ENCODE assay signal across 23 cellular contexts in genomic region chr1:51439053-51439452, GRCh38.
"Had no signal": no experiment of that assay in that cellular context is flagged by ENCODE, and none has a peak within 500 bp of the region (broad histone marks: within the 10 kb centered on the region; RNA-seq: fewer than 3 reads in every experiment).

No MANE protein-coding gene starts in this region.

- H3K27ac Mint-ChIP-seq: activated naive CD4-positive, alpha-beta T cell treated with anti-CD3 and anti-CD28 coated beads, Interleukin-2, amount 50 U/mL, for 72 hours; activated T-cell treated with anti-CD3 and anti-CD28 coated beads, Interleukin-2, amount 50 U/mL, for 24 hours; brain; natural killer cell treated with Interleukin-12 subunit alpha and Interleukin-12 subunit beta and Interleukin-15 and Interleukin-18, amount 100 ng/mL, for 72 hours; stimulated activated naive B cell treated with anti-CD40 and anti-IgM and Interleukin-4, amounts not matched to agents 10 μg/mL and 1 μg/mL and 100 μg/mL, for 72 hours; T-helper 1 cell treated with Interleukin-12 subunit alpha and Interleukin-12 subunit beta and Interleukin-4 antibody, amounts not matched to agents 30 μg/mL and 1 μg/mL, for 36 hours had no signal

- H3K9me3 Mint-ChIP-seq: activated naive CD4-positive, alpha-beta T cell treated with anti-CD3 and anti-CD28 coated beads, Interleukin-2, amount 50 U/mL, for 72 hours; activated T-cell treated with anti-CD3 and anti-CD28 coated beads, Interleukin-2, amount 50 U/mL, for 24 hours; brain; natural killer cell treated with Interleukin-12 subunit alpha and Interleukin-12 subunit beta and Interleukin-15 and Interleukin-18, amount 100 ng/mL, for 72 hours; stimulated activated naive B cell treated with anti-CD40 and anti-IgM and Interleukin-4, amounts not matched to agents 10 μg/mL and 1 μg/mL and 100 μg/mL, for 72 hours; T-helper 1 cell treated with Interleukin-12 subunit alpha and Interleukin-12 subunit beta and Interleukin-4 antibody, amounts not matched to agents 30 μg/mL and 1 μg/mL, for 36 hours had no signal

- ATAC-seq: activated naive CD4-positive, alpha-beta T cell treated with anti-CD3 and anti-CD28 coated beads, Interleukin-2, amount 50 U/mL, for 72 hours; natural killer cell treated with Interleukin-12 subunit alpha and Interleukin-12 subunit beta and Interleukin-15 and Interleukin-18, amount 100 ng/mL, for 72 hours; stimulated activated naive B cell treated with anti-CD40 and anti-IgM and Interleukin-4, amounts not matched to agents 10 μg/mL and 1 μg/mL and 100 μg/mL, for 72 hours had no signal

- H3K4me1 Mint-ChIP-seq: brain had no signal

- H3K27me3 Mint-ChIP-seq: activated T-cell treated with anti-CD3 and anti-CD28 coated beads, Interleukin-2, amount 50 U/mL, for 24 hours; brain; natural killer cell treated with Interleukin-12 subunit alpha and Interleukin-12 subunit beta and Interleukin-15 and Interleukin-18, amount 100 ng/mL, for 72 hours; stimulated activated naive B cell treated with anti-CD40 and anti-IgM and Interleukin-4, amounts not matched to agents 10 μg/mL and 1 μg/mL and 100 μg/mL, for 72 hours had no signal

- H3K27me3 ChIP-seq: thyroid gland had no signal

- H3K4me3 ChIP-seq: left ventricle myocardium inferior, thyroid gland had no signal

- FAIRE-seq: kidney, TTC549, urothelium cell line had no signal

- DNase-seq: activated CD4-positive, alpha-beta T cell treated with anti-CD3 and anti-CD28 coated beads, Interleukin-2, amount 50 U/mL, for 4 hours; activated CD4-positive, CD25-positive, alpha-beta regulatory T cell; activated effector memory CD4-positive, alpha-beta T cell treated with anti-CD3 and anti-CD28 coated beads, Interleukin-2, amount 50 U/mL, for 16 hours; activated T-cell treated with anti-CD3 and anti-CD28 coated beads, Interleukin-2, amount 50 U/mL, for 24 hours; central memory CD4-positive, alpha-beta T cell; cortex of kidney; effector CD4-positive, alpha-beta T cell; foreskin fibroblast; hippocampal formation; kidney; left ventricle myocardium inferior; mesendoderm; nucleus accumbens; stimulated activated CD4-positive, alpha-beta T cell treated with anti-CD3 and anti-CD28 coated beads, Interleukin-15, amount 100 ng/mL, for 24 hours; stimulated activated CD4-positive, alpha-beta T cell treated with anti-CD3 and anti-CD28 coated beads, Interleukin-4, amount 100 ng/mL, for 1 hour; stimulated activated naive B cell treated with anti-CD40 and anti-IgM and Interleukin-4, amounts not matched to agents 10 μg/mL and 1 μg/mL and 100 μg/mL, for 72 hours; thyroid gland had no signal

- H3K27ac ChIP-seq: left ventricle myocardium inferior, thyroid gland had no signal

- H3K9me3 ChIP-seq: left ventricle myocardium inferior, thyroid gland had no signal

- H3K4me3 Mint-ChIP-seq: activated T-cell treated with anti-CD3 and anti-CD28 coated beads, Interleukin-2, amount 50 U/mL, for 24 hours; brain; natural killer cell treated with Interleukin-12 subunit alpha and Interleukin-12 subunit beta and Interleukin-15 and Interleukin-18, amount 100 ng/mL, for 72 hours; stimulated activated naive B cell treated with anti-CD40 and anti-IgM and Interleukin-4, amounts not matched to agents 10 μg/mL and 1 μg/mL and 100 μg/mL, for 72 hours; T-helper 1 cell treated with Interleukin-12 subunit alpha and Interleukin-12 subunit beta and Interleukin-4 antibody, amounts not matched to agents 30 μg/mL and 1 μg/mL, for 36 hours had no signal
